Comparison of ENCODE assay signal across 12 cellular contexts in genomic region chr19:18366027-18366435, GRCh38. TPM values are rescaled to one million over a fixed set of nuclear protein-coding genes. Genes with fewer than 3 reads are reported as not detected.
DNase-seq lines count a peak whose midpoint lies in the region; ATAC-seq and TF ChIP-seq lines count a peak whose summit lies in the region.
"Had no signal": no experiment of that assay in that cellular context is flagged by ENCODE, and none has a peak within 500 bp of the region (broad histone marks: within the 10 kb centered on the region; RNA-seq: fewer than 3 reads in every experiment).

No MANE protein-coding gene starts in this region.

- WGBS in trophoblast cell (ENCODE audit: extremely low coverage, insufficient coverage, insufficient read length) = no CpG with 5 or more reads among the region's 2 CpGs

- peak overlapping the region; percentile 75 for H4K8ac ChIP-seq in trophoblast cell (ENCODE audit: low read depth, low read length)

- H3K9me3 ChIP-seq in Panc1 (ENCODE audit: control insufficient read depth, insufficient read depth, low read depth, low read length) (no peaks in the 10 kb centered on the region), trophoblast cell (ENCODE audit: insufficient read depth, low read depth, low read length) (peaks cover 1% of the 10 kb centered on the region)

- ATAC-seq in Panc1 (no peak), HG02938 (IDR thresholded peaks at IDR 0.05; ENCODE audit: unreplicated experiment) (no peak), GM18498 (IDR thresholded peaks at IDR 0.05; ENCODE audit: unreplicated experiment) (no peak)
- ATAC-seq: activated T-cell treated with anti-CD3 and anti-CD28 coated beads, Interleukin-2, amount 50 U/mL, for 72 hours; sciatic nerve had no signal

- H3K23ac ChIP-seq in trophoblast cell (ENCODE audit: low read length) = no peak overlapping the region

- CTCF ChIA-PET in Panc1 (lab: Charles Lee) = no interaction called here

- in situ Hi-C loops in Panc1 (cut with HindIII; ENCODE audit: low pct_unique_long_range_greater_than_20kb, low sequenced_read_pairs) = no loop called here

- no peak for TF ChIP-seq CTCF in Panc1 (IDR thresholded peaks at IDR 0.05)

- H3K9ac ChIP-seq in trophoblast cell (ENCODE audit: low read length) = no peak overlapping the region

- peak overlapping the region; percentile 59 for H2AK5ac ChIP-seq in trophoblast cell (ENCODE audit: low read length)

- H3K4me3 ChIP-seq in Panc1 (ENCODE audit: low read depth in 2 of 2, low read length in 2 of 2) (no peak overlapping the region), trophoblast cell (ENCODE audit: low read depth, low read length) (no peak overlapping the region)

- H3K18ac ChIP-seq in trophoblast cell (ENCODE audit: low read length) = peak overlapping the region; percentile 78

- H3K79me2 ChIP-seq in trophoblast cell (ENCODE audit: control insufficient read depth, insufficient read depth, low read length, poor library complexity) = peaks cover 5% of the 10 kb centered on the region

- H2BK12ac ChIP-seq in trophoblast cell (ENCODE audit: low read length) = peak overlapping the region; percentile 99

- peak overlapping the region; percentile 88 for H2BK5ac ChIP-seq in trophoblast cell (ENCODE audit: low read depth, low read length, poor library complexity)

- peaks cover 48% of the 10 kb centered on the region for H3K79me1 ChIP-seq in trophoblast cell (ENCODE audit: low read length)

- H3K14ac ChIP-seq in trophoblast cell (ENCODE audit: low read length) = peak overlapping the region; percentile 90

- peak; percentile 69 for DNase-seq in DMS53 (lab: John Stamatoyannopoulos, UW)
- DNase-seq in Panc1 (ENCODE audit: low read depth, low spot score) = no peak
- no peak for DNase-seq in epithelial cell of prostate (ENCODE audit: low read depth, low spot score)
- DNase-seq in trophoblast cell = peak; percentile 48 to 74
- no peak for DNase-seq in NCI-H1105 treated with DMSO at 0.1 percent for 48 hours (lab: John Stamatoyannopoulos, UW)
- no peak for DNase-seq in C1 segment of cervical spinal cord (lab: John Stamatoyannopoulos, UW)
- DNase-seq: activated T-cell treated with anti-CD3 and anti-CD28 coated beads, Interleukin-2, amount 50 U/mL, for 72 hours; KBM-7; NCI-H69 had no signal

- intact Hi-C loops in Panc1 (cut with micrococcal nuclease; ENCODE audit: unreplicated experiment) = no loop called here

- peak overlapping the region; percentile 94 for H2BK120ac ChIP-seq in trophoblast cell (ENCODE audit: insufficient read depth, low read length, poor library complexity)

- H3K4me2 ChIP-seq in trophoblast cell (ENCODE audit: low read length) = no peak overlapping the region

- H4K91ac ChIP-seq in trophoblast cell (ENCODE audit: low read depth, low read length) = peak overlapping the region; percentile 93

- no peak overlapping the region for H4K12ac ChIP-seq in trophoblast cell (ENCODE audit: low read depth, low read length)

- H3K4ac ChIP-seq in trophoblast cell (ENCODE audit: low read depth, low read length) = peak overlapping the region; percentile 34

- no peaks in the 10 kb centered on the region for H3K36me3 ChIP-seq in Panc1 (ENCODE audit: control insufficient read depth, insufficient read depth, low read length)
- peaks cover 0 to 2% of the 10 kb centered on the region in 2 experiments for H3K36me3 ChIP-seq in trophoblast cell (ENCODE audit: control insufficient read depth in 1 of 2, insufficient read depth in 2 of 2, low read length in 2 of 2)

- H3K4me1 ChIP-seq in Panc1 (ENCODE audit: control insufficient read depth, insufficient read depth, low read length) (peaks cover 28% of the 10 kb centered on the region), trophoblast cell (ENCODE audit: control insufficient read depth in 1 of 2, insufficient read depth in 2 of 2, low read length in 2 of 2) (peaks cover 33 to 34% of the 10 kb centered on the region in 2 experiments)

- H3K27ac ChIP-seq in Panc1 (ENCODE audit: low read length) (peak overlapping the region; percentile 83), epithelial cell of prostate (peak overlapping the region; percentile 93), trophoblast cell (ENCODE audit: low read depth, low read length) (peak overlapping the region; percentile 62)

- no peaks in the 10 kb centered on the region for H3K27me3 ChIP-seq in Panc1 (ENCODE audit: control insufficient read depth, insufficient read depth, low read length)
- no peaks in the 10 kb centered on the region for H3K27me3 ChIP-seq in trophoblast cell (ENCODE audit: insufficient read depth, low read length)

- H2AFZ ChIP-seq in trophoblast cell (ENCODE audit: insufficient read depth, low read length, poor library complexity) = no peak overlapping the region

- BruUV-seq in Panc1 (replicated peaks; lab: Mats Ljungman, UMichigan) = no TSS peak

- POLR2A ChIA-PET in Panc1 (lab: Charles Lee) = no interaction called here

RNA-seq across cellular contexts. Expression of gene GDF15, which starts 19.9 kb away (rescaled TPM):
- 335 TPM for total RNA-seq in Panc1 (2021; ENCODE audit: unreplicated experiment)
- 712 TPM for polyA plus RNA-seq in Panc1 (2012; ENCODE audit: insufficient read length)
- polyA plus RNA-seq in trophoblast cell (2013) = 182 and 198 TPM in 2 replicates

RNA-seq across cellular contexts. Expression of gene PGPEP1, which starts 25.6 kb away (rescaled TPM):
- 36.3 TPM for total RNA-seq in Panc1 (2021; ENCODE audit: unreplicated experiment)
- polyA plus RNA-seq in Panc1 (2012; ENCODE audit: insufficient read length) = 24.0 TPM
- 46.5 and 56.5 TPM in 2 replicates for polyA plus RNA-seq in trophoblast cell (2013)

RNA-seq across cellular contexts. Expression of gene LRRC25, which starts 31.4 kb away (rescaled TPM):
- 0.15 TPM for total RNA-seq in Panc1 (2021; ENCODE audit: unreplicated experiment)
- 0.15 TPM for polyA plus RNA-seq in Panc1 (2012; ENCODE audit: insufficient read length)
- polyA plus RNA-seq in trophoblast cell (2013) = not detected in 2 replicates
- total RNA-seq: activated T-cell treated with anti-CD3 and anti-CD28 coated beads, Interleukin-2, amount 50 U/mL, for 72 hours had no signal

RNA-seq across cellular contexts. Expression of gene LSM4, which starts 43.2 kb away (rescaled TPM):
- total RNA-seq in Panc1 (2021; ENCODE audit: unreplicated experiment) = 209 TPM
- polyA plus RNA-seq in Panc1 (2012; ENCODE audit: insufficient read length) = 226 TPM
- polyA plus RNA-seq in trophoblast cell (2013) = 216 and 223 TPM in 2 replicates

RNA-seq across cellular contexts. Expression of gene SSBP4, which starts 53.2 kb away (rescaled TPM):
- 128 TPM for total RNA-seq in Panc1 (2021; ENCODE audit: unreplicated experiment)
- 185 TPM for polyA plus RNA-seq in Panc1 (2012; ENCODE audit: insufficient read length)
- 51.1 and 52.0 TPM in 2 replicates for polyA plus RNA-seq in trophoblast cell (2013)

Comparison
In these comparisons a context has a peak if more than half of its experiments do, and no peak if none do; other contexts are left out.
1. DNase-seq: peak in DMS53 (single experiment) and trophoblast cell (2 of 2); none in Panc1 (single experiment), epithelial cell of prostate (single experiment), NCI-H1105 treated with DMSO at 0.1 percent for 48 hours (single experiment) and C1 segment of cervical spinal cord (0 of 14).
2. Peak in every context shown above with its lines, with median percentiles within 50 percentile points of each other: H3K27ac ChIP-seq.